Comparison of ENCODE assay signal across 20 cellular contexts in genomic region chr1:181204530-181204929, GRCh38.
"Had no signal": no experiment of that assay in that cellular context is flagged by ENCODE, and none has a peak within 500 bp of the region (broad histone marks: within the 10 kb centered on the region; RNA-seq: fewer than 3 reads in every experiment).

No MANE protein-coding gene starts in this region.

- H3K4me3 ChIP-seq: colonic mucosa, heart left ventricle, lung, suprapubic skin, thyroid gland, vagina had no signal

- H3K9me3 ChIP-seq: colonic mucosa, suprapubic skin, thyroid gland, vagina had no signal

- DNase-seq: colonic mucosa; dermis blood vessel endothelial cell; erythroblast; heart left ventricle; hippocampal formation; left colon; left ventricle myocardium superior; mesendoderm; naive thymus-derived CD4-positive, alpha-beta T cell; nephron progenitor cell; posterior cingulate gyrus; small intestine; stimulated activated CD4-positive, alpha-beta T cell treated with anti-CD3 and anti-CD28 coated beads, Interleukin-2, amount 100 ng/mL, for 48 hours; stimulated activated naive CD8-positive, alpha-beta T cell treated with anti-CD3 and anti-CD28 coated beads, Interleukin-15, Interleukin-2, amounts not matched to agents 100 U/mL and 50 U/mL, for 24 hours; thyroid gland had no signal

- ATAC-seq: heart left ventricle; left colon; left ventricle myocardium superior; naive thymus-derived CD4-positive, alpha-beta T cell; stimulated activated naive CD8-positive, alpha-beta T cell treated with anti-CD3 and anti-CD28 coated beads, Interleukin-15, Interleukin-2, amounts not matched to agents 100 U/mL and 50 U/mL, for 24 hours had no signal

- H3K27ac ChIP-seq: colonic mucosa, heart left ventricle, suprapubic skin, thyroid gland, vagina had no signal

- H3K36me3 ChIP-seq: colonic mucosa, heart left ventricle, suprapubic skin, thyroid gland, vagina had no signal

- H3K27me3 ChIP-seq: colonic mucosa, heart left ventricle, thyroid gland, vagina had no signal

- H3K4me1 ChIP-seq: colonic mucosa, suprapubic skin, thyroid gland, vagina had no signal

- FAIRE-seq: endothelial cell of umbilical vein, frontal cortex, small intestine had no signal
